8 cellular contexts compared by ENCODE assay signal in genomic region chr11:10451399-10452116, GRCh38. TPM values are rescaled to one million over a fixed set of nuclear protein-coding genes. Genes with fewer than 3 reads are reported as not detected.
DNase-seq lines count a peak whose midpoint lies in the region; ATAC-seq and TF ChIP-seq lines count a peak whose summit lies in the region.

No MANE protein-coding gene starts in this region.

- intact Hi-C loops in gastrocnemius medialis (cut with DNase I; ENCODE audit: low total_unique reads), result no loop called here

- H3K79me2 ChIP-seq in H9 (ENCODE audit: insufficient read depth, low read length), result no peaks in the 10 kb centered on the region

- no peaks in the 10 kb centered on the region for H4K20me1 ChIP-seq in H9 (ENCODE audit: control insufficient read depth, insufficient read depth, insufficient read length)

- TF ChIP-seq CTCF in H9 (conservative IDR thresholded peaks at IDR 0.05), result no peak
- TF ChIP-seq CTCF in endodermal cell (conservative IDR thresholded peaks at IDR 0.05), result no peak
- no peak for TF ChIP-seq CTCF in gastrocnemius medialis (IDR thresholded peaks at IDR 0.05 in 4 of 5, conservative IDR thresholded peaks at IDR 0.05 in 1 of 5)

- TF ChIP-seq POLR2A in gastrocnemius medialis (IDR thresholded peaks at IDR 0.05), result no peak

- H3K14ac ChIP-seq in H9 (ENCODE audit: insufficient read depth, low read length), result no peak overlapping the region

- peaks cover 5% of the 10 kb centered on the region for H3K23me2 ChIP-seq in H9 (ENCODE audit: insufficient read length, low read depth, low read length, poor library complexity, severe bottlenecking)

- no peak overlapping the region for H3K18ac ChIP-seq in H9 (ENCODE audit: insufficient read length, low read depth, low read length)

- no peak overlapping the region for H2AFZ ChIP-seq in H9 (ENCODE audit: low read length)

- no peak overlapping the region for H3T11ph ChIP-seq in H9 (ENCODE audit: low read length)

- H3K27ac ChIP-seq in H9 (ENCODE audit: insufficient read length, low read depth, low read length) (no peak overlapping the region), endodermal cell (ENCODE audit: low read depth, low read length) (no peak overlapping the region), gastrocnemius medialis (peak overlapping the region; percentile 47 to 100 (median 68))

- in situ Hi-C loops in gastrocnemius medialis (cut with MboI; ENCODE audit: low sequenced_read_pairs in 4 of 4), result no loop called here

- H2BK15ac ChIP-seq in H9 (ENCODE audit: low read depth, low read length), result no peak overlapping the region

- H2BK120ac ChIP-seq in H9 (ENCODE audit: low read depth, low read length, poor library complexity, severe bottlenecking), result no peak overlapping the region

- no peak overlapping the region for H2BK5ac ChIP-seq in H9 (ENCODE audit: insufficient read length, low read length)

- H3K56ac ChIP-seq in H9 (ENCODE audit: insufficient read length, low read depth, low read length), result no peak overlapping the region

- H4K5ac ChIP-seq in H9 (ENCODE audit: insufficient read length, low read depth, low read length), result no peak overlapping the region

- H3K36me3 ChIP-seq in NT2/D1 (ENCODE audit: insufficient read depth, insufficient read length, low read length), result no peaks in the 10 kb centered on the region
- no peaks in the 10 kb centered on the region for H3K36me3 ChIP-seq in endodermal cell (ENCODE audit: control insufficient read depth, insufficient read depth, low read length)
- no peaks in the 10 kb centered on the region for H3K36me3 ChIP-seq in gastrocnemius medialis

- H3K27ac Mint-ChIP-seq in H9 (no peak overlapping the region; a peak in 1 of 7 replicates), endodermal cell (no peak overlapping the region)

- ATAC-seq in gastrocnemius medialis, result no peak
- no peak for ATAC-seq in HG02852 (IDR thresholded peaks at IDR 0.05; ENCODE audit: unreplicated experiment)
- ATAC-seq in GM21447 (IDR thresholded peaks at IDR 0.05; ENCODE audit: unreplicated experiment), result no peak
- ATAC-seq in HG02981 (IDR thresholded peaks at IDR 0.05; ENCODE audit: unreplicated experiment), result no peak
- ATAC-seq in GM18858 (IDR thresholded peaks at IDR 0.05; ENCODE audit: unreplicated experiment), result no peak

- H3K9me3 Mint-ChIP-seq in H9, result no peaks in the 10 kb centered on the region
- no peaks in the 10 kb centered on the region for H3K9me3 Mint-ChIP-seq in endodermal cell

- no peak overlapping the region for H4K91ac ChIP-seq in H9 (ENCODE audit: insufficient read length, low read depth, low read length)

- no peak for DNase-seq in H9
- DNase-seq in NT2/D1 (ENCODE audit: low read depth, low spot score), result no peak
- no peak for DNase-seq in endodermal cell
- DNase-seq in gastrocnemius medialis, result no peak

- no peak overlapping the region for H3K4ac ChIP-seq in H9 (ENCODE audit: low read depth, low read length)

- no peaks in the 10 kb centered on the region for H3K79me1 ChIP-seq in H9 (ENCODE audit: insufficient read depth, low read depth, low read length, poor library complexity, severe bottlenecking)

- peak overlapping the region; percentile 70 for H3K4me3 ChIP-seq in NT2/D1 (ENCODE audit: insufficient read length, low read depth)
- no peak overlapping the region for H3K4me3 ChIP-seq in endodermal cell (ENCODE audit: low read length)
- peak overlapping the region in 3 of 4 donors; percentile 47 to 64 (median 61) for H3K4me3 ChIP-seq in gastrocnemius medialis

- H3K27me3 Mint-ChIP-seq in H9 (ENCODE audit: low read depth), result peaks cover 36% of the 10 kb centered on the region
- H3K27me3 Mint-ChIP-seq in endodermal cell (ENCODE audit: insufficient read depth), result peaks cover 38% of the 10 kb centered on the region

- H3K4me3 Mint-ChIP-seq in H9 (peak overlapping the region; percentile 73 to 84), endodermal cell (peak overlapping the region; percentile 63)

- no peak overlapping the region for H3K23ac ChIP-seq in H9 (ENCODE audit: insufficient read length, low read depth, low read length)

- H3K9me3 ChIP-seq in H9 (ENCODE audit: control insufficient read depth, low read depth, low read length), result no peaks in the 10 kb centered on the region
- H3K9me3 ChIP-seq in NT2/D1 (ENCODE audit: insufficient read depth, low read length), result no peaks in the 10 kb centered on the region
- no peaks in the 10 kb centered on the region for H3K9me3 ChIP-seq in endodermal cell (ENCODE audit: control insufficient read depth, low read length)
- no peaks in the 10 kb centered on the region for H3K9me3 ChIP-seq in gastrocnemius medialis

- H3K4me1 ChIP-seq in H9 (ENCODE audit: insufficient read depth, low read length) (peaks cover 9% of the 10 kb centered on the region; the same call in 1 of the 2 replicates), NT2/D1 (ENCODE audit: insufficient read depth, insufficient read length) (peaks cover 8% of the 10 kb centered on the region), endodermal cell (ENCODE audit: control insufficient read depth, insufficient read depth, low read length) (peaks cover 9% of the 10 kb centered on the region), gastrocnemius medialis (peaks cover 22 to 24% of the 10 kb centered on the region in 2 donors)

- H4K8ac ChIP-seq in H9 (replicated peaks; ENCODE audit: insufficient read length, low read depth, low read length), result no peak overlapping the region

- no peak overlapping the region for H2AK5ac ChIP-seq in H9 (ENCODE audit: insufficient read length, low read length)

- no peak overlapping the region for H2BK20ac ChIP-seq in H9 (ENCODE audit: low read depth, low read length, poor library complexity, severe bottlenecking)

- H3K9ac ChIP-seq in H9 (ENCODE audit: extremely low read depth, insufficient read length, low read length) (no peak overlapping the region), NT2/D1 (ENCODE audit: insufficient read length, low read depth) (no peak overlapping the region), endodermal cell (ENCODE audit: extremely low read depth, low read length, poor library complexity, severe bottlenecking) (no peak overlapping the region)

- H3K27me3 ChIP-seq in H9 (ENCODE audit: insufficient read depth, low read length), result no peaks in the 10 kb centered on the region; the same call in 1 of the 2 replicates
- peaks cover 25% of the 10 kb centered on the region for H3K27me3 ChIP-seq in NT2/D1 (ENCODE audit: insufficient read depth, insufficient read length)
- peaks cover 20% of the 10 kb centered on the region for H3K27me3 ChIP-seq in endodermal cell (ENCODE audit: control insufficient read depth, insufficient read depth, low read length, poor library complexity, severe bottlenecking)
- H3K27me3 ChIP-seq in gastrocnemius medialis, result no peaks in the 10 kb centered on the region

- H3K4me1 Mint-ChIP-seq in H9 (peaks cover 17 to 32% of the 10 kb centered on the region in 2 experiments), endodermal cell (peaks cover 26% of the 10 kb centered on the region)

- peak overlapping the region; percentile 19 for H3K4me2 ChIP-seq in H9 (ENCODE audit: insufficient read depth, insufficient read length, low read length)

- H2BK12ac ChIP-seq in H9 (ENCODE audit: insufficient read length, low read depth, low read length), result no peak overlapping the region

- H3K36me3 Mint-ChIP-seq in H9 (ENCODE audit: insufficient read depth in 1 of 3, low read depth in 3 of 3) (no peaks in the 10 kb centered on the region; a peak in 2 of 7 replicates), endodermal cell (ENCODE audit: low read depth) (no peaks in the 10 kb centered on the region)

- no CpG with 5 or more reads among the region's 5 CpGs for WGBS in H9 (ENCODE audit: extremely low coverage, insufficient read length, low lambda C conversion rate)
- 62 to 96% methylated on average over 2 to 5 of the region's 5 CpGs for WGBS in endodermal cell (ENCODE audit: insufficient coverage in 1 of 2, insufficient read length in 1 of 2), 2 experiments

RNA-seq across cellular contexts. Expression of gene AMPD3, which starts 3.5 kb away (rescaled TPM):
- total RNA-seq in H9 (2021) (4.6 and 5.9 TPM in 2 replicates), endodermal cell (1 to 10 TPM; 7.1 to 7.9 TPM), gastrocnemius medialis (100 to 1,000 TPM; 104 to 185 (median 112) TPM)
- 2.5 TPM for polyA plus RNA-seq in endodermal cell (2013, experiment 1 of 2)
- polyA plus RNA-seq in endodermal cell (2013, experiment 2 of 2), result 2.2 TPM

Comparison
In these comparisons a context has a peak if more than half of its experiments do, and no peak if none do; other contexts are left out.
1. H3K27ac ChIP-seq: peak in gastrocnemius medialis (4 of 4); none in H9 (single experiment) and endodermal cell (single experiment).
2. RNA of gene AMPD3, which starts 3.5 kb away (total RNA-seq): 104 to 185 TPM in gastrocnemius medialis; 7.1 to 7.9 TPM in endodermal cell and 4.6 to 5.9 TPM in H9; every median in the first group is over 10 times any median in the second.